ENCODE assay signal across 8 cellular contexts in genomic region chr17:35586569-35587073, GRCh38. TPM values are rescaled to one million over a fixed set of nuclear protein-coding genes. Genes with fewer than 3 reads are reported as not detected.
DNase-seq lines count a peak whose midpoint lies in the region; ATAC-seq, FAIRE-seq and TF ChIP-seq lines count a peak whose summit lies in the region.

No MANE protein-coding gene starts in this region.

- H3K9ac ChIP-seq in PC-3 (ENCODE audit: low read length) = peak overlapping the region; percentile 96

- no peak for ATAC-seq in PC-3
- peak in 3 of 4 donors; percentile 15 to 23 (median 22) for ATAC-seq in pancreas
- no peak for ATAC-seq in HG03460 (IDR thresholded peaks at IDR 0.05; ENCODE audit: unreplicated experiment)

- no peak for TF ChIP-seq CTCF in PC-3 (conservative IDR thresholded peaks at IDR 0.05; ENCODE audit: low read depth, low read length)
- no peak for TF ChIP-seq CTCF in pancreas (IDR thresholded peaks at IDR 0.05)

- H2AFZ ChIP-seq in PC-3 (ENCODE audit: low read length) = peak overlapping the region; percentile 90

- peak overlapping the region; percentile 86 for H3K27ac ChIP-seq in PC-3 (ENCODE audit: low read length)
- H3K27ac ChIP-seq in esophagus (ENCODE audit: low read depth in 2 of 2, low read length in 1 of 2) = peak overlapping the region; percentile 86 to 96
- peak overlapping the region; percentile 72 to 91 (median 78) for H3K27ac ChIP-seq in pancreas

- peaks cover 19% of the 10 kb centered on the region for H4K20me1 ChIP-seq in PC-3 (ENCODE audit: low read length)

- peak overlapping the region; percentile 90 for H3K4me2 ChIP-seq in PC-3 (ENCODE audit: low read length)

- POLR2A ChIA-PET in PC-3 (lab: Charles Lee; ENCODE audit: unreplicated experiment) = interaction anchor here (0.6 to 0.7 kb wide), 2 partner anchors 31 to 320 kb away, joined by 3 read pairs; no protein-coding TSS in a partner anchor

- H3K9me3 ChIP-seq in PC-3 (ENCODE audit: low read length) (no peaks in the 10 kb centered on the region), esophagus (ENCODE audit: control insufficient read depth in 2 of 2, insufficient read depth in 1 of 2, low read depth in 1 of 2, low read length in 1 of 2) (no peaks in the 10 kb centered on the region), pancreas (no peaks in the 10 kb centered on the region)

- H3K4me3 ChIP-seq in PC-3 (ENCODE audit: low read length) = peak overlapping the region; percentile 97
- peak overlapping the region; percentile 72 to 92 for H3K4me3 ChIP-seq in esophagus (ENCODE audit: low read depth in 1 of 2, low read length in 2 of 2)
- H3K4me3 ChIP-seq in pancreas = peak overlapping the region; percentile 33 to 83 (median 70)

- H3K4me1 ChIP-seq in PC-3 (ENCODE audit: insufficient read depth, low read length) = peaks cover 25% of the 10 kb centered on the region
- no peaks in the 10 kb centered on the region for H3K4me1 ChIP-seq in esophagus (ENCODE audit: control insufficient read depth in 2 of 2, insufficient read depth in 2 of 2, low read length in 1 of 2)
- H3K4me1 ChIP-seq in pancreas = peaks cover 13 to 16% (median 14%) of the 10 kb centered on the region in 3 donors

- no peaks in the 10 kb centered on the region for H3K36me3 ChIP-seq in PC-3 (ENCODE audit: low read depth, low read length)
- no peaks in the 10 kb centered on the region for H3K36me3 ChIP-seq in esophagus (ENCODE audit: control insufficient read depth in 2 of 2, insufficient read depth in 2 of 2, low read length in 1 of 2)
- H3K36me3 ChIP-seq in pancreas = no peaks in the 10 kb centered on the region

- TSS peak; percentile 92 for BruUV-seq in PC-3 (replicated peaks; lab: Mats Ljungman, UMichigan)

- 31 to 32% methylated on average over 7 of the region's 7 CpGs for WGBS in esophagus, 2 donors
- WGBS in pancreas, 2 donors = 33% methylated on average over 7 of the region's 7 CpGs

- peaks cover 44% of the 10 kb centered on the region for H3K79me2 ChIP-seq in PC-3 (ENCODE audit: low read length)

- no peaks in the 10 kb centered on the region for H3K9me2 ChIP-seq in PC-3 (replicated peaks; ENCODE audit: low read length)

- DNase-seq in NCI-H82 (lab: John Stamatoyannopoulos, UW) (peak; percentile 45), NCI-H82 treated with DMSO at 0.1 percent for 48 hours (lab: John Stamatoyannopoulos, UW; ENCODE audit: unreplicated experiment) (no peak), PC-3 (no peak), pancreas (no peak), Ammon's horn (ENCODE audit: low spot score) (no peak), HK-2 (ENCODE audit: unreplicated experiment) (no peak)

- peaks cover 5% of the 10 kb centered on the region for H3F3A ChIP-seq in PC-3 (ENCODE audit: low read length, unreplicated experiment)

- no peak for FAIRE-seq in pancreas (lab: Jason Lieb, UNC)

- intact Hi-C loops in PC-3 (cut with micrococcal nuclease) (no loop called here), pancreas (cut with DNase I) (no loop called here)

- CTCF ChIA-PET in PC-3 (lab: Charles Lee) = no interaction called here

- H3K27me3 ChIP-seq in PC-3 (ENCODE audit: low read length) (no peaks in the 10 kb centered on the region), esophagus (ENCODE audit: control insufficient read depth in 1 of 2, insufficient read depth in 2 of 2, low read length in 2 of 2) (no peaks in the 10 kb centered on the region), pancreas (no peaks in the 10 kb centered on the region)

RNA-seq across cellular contexts. Expression of gene AP2B1, which starts 0.5 kb away (rescaled TPM):
- total RNA-seq in PC-3 (2014; rRNA removed) (70.2 and 84.9 TPM in 2 replicates), pancreas (10 to 100 TPM; 32.6 to 83.2 (median 52.4) TPM)
- polyA plus RNA-seq in esophagus (10 to 100 TPM; 13.2 to 14.3 TPM), pancreas (10 to 100 TPM; 21.2 to 26.6 TPM)

RNA-seq across cellular contexts. Expression of gene PEX12, which starts 8.2 kb away (rescaled TPM):
- total RNA-seq in PC-3 (2014; rRNA removed) (2.4 and 3.9 TPM in 2 replicates), pancreas (1 to 10 TPM; 2.0 to 3.5 (median 2.4) TPM)
- polyA plus RNA-seq in esophagus (1 to 10 TPM; 2.4 TPM), pancreas (1 to 10 TPM; 1.1 to 2.3 TPM)

RNA-seq across cellular contexts. Expression of gene SLFN14, which starts 26.0 kb away (rescaled TPM):
- not detected in 2 replicates for total RNA-seq in PC-3 (2014; rRNA removed)
- not detected for polyA plus RNA-seq in esophagus
- total RNA-seq in pancreas = not detected
- polyA plus RNA-seq in pancreas = not detected

RNA-seq across cellular contexts. Expression of gene SLFN12L, which starts 49.1 kb away (rescaled TPM):
- not detected in 2 replicates for total RNA-seq in PC-3 (2014; rRNA removed)
- polyA plus RNA-seq in esophagus = under 1 TPM; 0.25 to 0.55 TPM
- total RNA-seq in pancreas = under 1 TPM; 0.08 to 0.95 (median 0.38) TPM
- polyA plus RNA-seq in pancreas = under 1 TPM in 1 of 2 donors, not detected in 1; 0.19 TPM

Comparison
In these comparisons a context has a peak if more than half of its experiments do, and no peak if none do; other contexts are left out.
1. ATAC-seq: peak in pancreas (3 of 4); none in PC-3 (single experiment) and HG03460 (single experiment).
2. Peak in every context shown above with its lines, with median percentiles within 50 percentile points of each other: H3K27ac ChIP-seq and H3K4me3 ChIP-seq.